In the genomic region with DNA sequence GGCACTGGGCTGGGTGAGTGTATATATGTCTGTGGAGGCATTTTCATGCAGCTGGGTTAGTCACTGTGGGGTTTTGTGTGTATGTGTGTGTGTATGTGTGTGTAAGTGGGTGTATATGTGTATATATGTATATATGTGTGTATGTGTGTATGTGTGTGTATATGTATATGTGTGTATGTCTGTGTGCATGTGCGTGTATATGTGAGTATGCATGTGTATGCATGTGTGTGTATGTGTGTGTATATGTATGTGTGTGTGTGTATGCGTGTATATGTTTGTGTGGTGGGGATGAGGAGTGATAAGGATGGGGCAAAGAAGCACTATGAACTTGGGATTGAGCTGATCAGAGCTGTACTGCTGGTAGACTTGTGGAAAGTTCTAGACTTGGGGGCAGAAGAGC, we compare ENCODE assay signal across 2 cellular contexts.
TF ChIP-seq lines count a peak whose summit lies in the region.

No MANE protein-coding gene starts in this region.

TF ChIP-seq in endothelial cell of umbilical vein, 7 proteins besides CTCF, POLR2A, EP300 and RAD21:
- TF ChIP-seq GATA2 (IDR thresholded peaks at IDR 0.05; ENCODE audit: insufficient read depth, insufficient read length, low read depth, low read length) (no peak), EZH2 (IDR thresholded peaks at IDR 0.05; ENCODE audit: borderline replicate concordance, low read depth, low read length, severe bottlenecking) (no peak), MYC (IDR thresholded peaks at IDR 0.05; ENCODE audit: low read depth, low read length) (no peak), POLR2AphosphoS5 (IDR thresholded peaks at IDR 0.05; ENCODE audit: insufficient read depth, low read depth, low read length) (no peak), JUN (IDR thresholded peaks at IDR 0.05; ENCODE audit: borderline replicate concordance, insufficient read depth, insufficient read length, low read depth) (no peak), FOS (IDR thresholded peaks at IDR 0.05; ENCODE audit: borderline replicate concordance, insufficient read depth, low read length) (no peak)
- TF ChIP-seq, protein P1, sequence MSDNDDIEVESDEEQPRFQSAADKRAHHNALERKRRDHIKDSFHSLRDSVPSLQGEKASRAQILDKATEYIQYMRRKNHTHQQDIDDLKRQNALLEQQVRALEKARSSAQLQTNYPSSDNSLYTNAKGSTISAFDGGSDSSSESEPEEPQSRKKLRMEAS (IDR thresholded peaks at IDR 0.05; ENCODE audit: insufficient read depth, insufficient read length) = no peak

TF ChIP-seq in SK-N-SH, 30 proteins besides CTCF, POLR2A, EP300 and RAD21:
- TF ChIP-seq, protein P2, sequence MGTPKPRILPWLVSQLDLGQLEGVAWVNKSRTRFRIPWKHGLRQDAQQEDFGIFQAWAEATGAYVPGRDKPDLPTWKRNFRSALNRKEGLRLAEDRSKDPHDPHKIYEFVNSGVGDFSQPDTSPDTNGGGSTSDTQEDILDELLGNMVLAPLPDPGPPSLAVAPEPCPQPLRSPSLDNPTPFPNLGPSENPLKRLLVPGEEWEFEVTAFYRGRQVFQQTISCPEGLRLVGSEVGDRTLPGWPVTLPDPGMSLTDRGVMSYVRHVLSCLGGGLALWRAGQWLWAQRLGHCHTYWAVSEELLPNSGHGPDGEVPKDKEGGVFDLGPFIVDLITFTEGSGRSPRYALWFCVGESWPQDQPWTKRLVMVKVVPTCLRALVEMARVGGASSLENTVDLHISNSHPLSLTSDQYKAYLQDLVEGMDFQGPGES (IDR thresholded peaks at IDR 0.05; ENCODE audit: low read depth, low read length) = no peak
TF ChIP-seq in SK-N-SH: peak in this region for 0.
